ENCODE assay signal across 9 cellular contexts in genomic region chr5:180313677-180314076, GRCh38. TPM values are rescaled to one million over a fixed set of nuclear protein-coding genes. Genes with fewer than 3 reads are reported as not detected.
A peak's percentile ranks its signal among the peaks of the same experiment; 100 is the strongest.
DNase-seq lines count a peak whose midpoint lies in the region; ATAC-seq and TF ChIP-seq lines count a peak whose summit lies in the region.
"Had no signal": no experiment of that assay in that cellular context is flagged by ENCODE, and none has a peak within 500 bp of the region (broad histone marks: within the 10 kb centered on the region; RNA-seq: fewer than 3 reads in every experiment).

No MANE protein-coding gene starts in this region.

- H3K27ac Mint-ChIP-seq in CD4-positive, alpha-beta memory T cell, result peak overlapping the region in 4 of 7 donors; percentile 61 to 85 (median 69)
- H3K27ac Mint-ChIP-seq in endothelial cell (ENCODE audit: unreplicated experiment) (no peak overlapping the region), endodermal cell (no peak overlapping the region)

- H3K9ac ChIP-seq in endodermal cell (ENCODE audit: extremely low read depth, low read length, poor library complexity, severe bottlenecking), result no peak overlapping the region

- H3K27me3 ChIP-seq in CD4-positive, alpha-beta memory T cell (ENCODE audit: insufficient read depth, low read length), result no peaks in the 10 kb centered on the region
- no peaks in the 10 kb centered on the region for H3K27me3 ChIP-seq in endodermal cell (ENCODE audit: control insufficient read depth, insufficient read depth, low read length, poor library complexity, severe bottlenecking)

- H3K27me3 Mint-ChIP-seq in CD4-positive, alpha-beta memory T cell, result peaks cover 2 to 3% of the 10 kb centered on the region in 2 donors
- peaks cover 3% of the 10 kb centered on the region for H3K27me3 Mint-ChIP-seq in endothelial cell (ENCODE audit: unreplicated experiment)
- H3K27me3 Mint-ChIP-seq in endodermal cell (ENCODE audit: insufficient read depth), result no peaks in the 10 kb centered on the region

- no peaks in the 10 kb centered on the region for H3K36me3 Mint-ChIP-seq in CD4-positive, alpha-beta memory T cell
- H3K36me3 Mint-ChIP-seq in endothelial cell (ENCODE audit: low read depth, unreplicated experiment), result peaks cover 3% of the 10 kb centered on the region
- H3K36me3 Mint-ChIP-seq in endodermal cell (ENCODE audit: low read depth), result peaks cover 32% of the 10 kb centered on the region

- TF ChIP-seq CTCF in endothelial cell (IDR thresholded peaks at IDR 0.05; ENCODE audit: unreplicated experiment) (no peak), endodermal cell (conservative IDR thresholded peaks at IDR 0.05) (no peak)

- intact Hi-C loops in CD4-positive, alpha-beta memory T cell (cut with micrococcal nuclease), result loop anchor here (10.0 kb wide), 1 partner anchor 109 kb away; the partner anchor contains the start of gene RASGEF1C

- peak overlapping the region; percentile 46 for H3K27ac ChIP-seq in CD4-positive, alpha-beta memory T cell (ENCODE audit: low read depth, low read length)
- H3K27ac ChIP-seq in endodermal cell (ENCODE audit: low read depth, low read length), result no peak overlapping the region

- H3K4me1 ChIP-seq in CD4-positive, alpha-beta memory T cell (ENCODE audit: insufficient read depth, low read length), result no peaks in the 10 kb centered on the region
- H3K4me1 ChIP-seq in endodermal cell (ENCODE audit: control insufficient read depth, insufficient read depth, low read length), result no peaks in the 10 kb centered on the region

- no peak overlapping the region for H3K4me3 ChIP-seq in CD4-positive, alpha-beta memory T cell (ENCODE audit: low read length in 2 of 2)
- H3K4me3 ChIP-seq in endodermal cell (ENCODE audit: low read length), result no peak overlapping the region

- H3K9me3 Mint-ChIP-seq in CD4-positive, alpha-beta memory T cell, result peaks cover 0 to 2% (median 0%) of the 10 kb centered on the region in 8 donors
- no peaks in the 10 kb centered on the region for H3K9me3 Mint-ChIP-seq in endothelial cell (ENCODE audit: unreplicated experiment)
- H3K9me3 Mint-ChIP-seq in endodermal cell, result no peaks in the 10 kb centered on the region
- H3K9me3 Mint-ChIP-seq: neural crest cell had no signal

- H3K4me1 Mint-ChIP-seq in CD4-positive, alpha-beta memory T cell, result peaks cover 0 to 15% (median 4%) of the 10 kb centered on the region in 4 donors
- H3K4me1 Mint-ChIP-seq in endothelial cell (ENCODE audit: unreplicated experiment) (no peaks in the 10 kb centered on the region), endodermal cell (no peaks in the 10 kb centered on the region)
- H3K4me1 Mint-ChIP-seq: neural crest cell had no signal

- CTCF ChIA-PET in CD4-positive, alpha-beta memory T cell (lab: Charles Lee; ENCODE audit: partially characterized antibody), result interaction anchor here (0.6 to 4.5 kb wide), 6 partner anchors 8 to 36 kb away, joined by 3 to 130 read pairs (median 24); partner anchors contain the start of gene MAPK9

- no peaks in the 10 kb centered on the region for H3K9me3 ChIP-seq in CD4-positive, alpha-beta memory T cell (ENCODE audit: control insufficient read depth in 1 of 2, low read length in 2 of 2)
- no peaks in the 10 kb centered on the region for H3K9me3 ChIP-seq in endodermal cell (ENCODE audit: control insufficient read depth, low read length)

- ATAC-seq in HG03108 (IDR thresholded peaks at IDR 0.05; ENCODE audit: unreplicated experiment), result peak; percentile 89
- ATAC-seq in HG03039 (IDR thresholded peaks at IDR 0.05; ENCODE audit: unreplicated experiment), result no peak
- ATAC-seq in GM18873 (IDR thresholded peaks at IDR 0.05; ENCODE audit: low FRiP score, unreplicated experiment), result no peak

- H3K4me3 Mint-ChIP-seq in CD4-positive, alpha-beta memory T cell, result peak overlapping the region in 5 of 8 donors; percentile 68 to 82 (median 78)
- peak overlapping the region; percentile 71 for H3K4me3 Mint-ChIP-seq in endothelial cell (ENCODE audit: unreplicated experiment)
- no peak overlapping the region for H3K4me3 Mint-ChIP-seq in endodermal cell
- H3K4me3 Mint-ChIP-seq: neural crest cell had no signal

- WGBS in endodermal cell (ENCODE audit: insufficient coverage in 1 of 2, insufficient read length in 1 of 2), 2 experiments, result 97 to 98% methylated on average over 23 to 40 of the region's 40 CpGs

- H3K36me3 ChIP-seq in CD4-positive, alpha-beta memory T cell (ENCODE audit: insufficient read depth, low read length), result no peaks in the 10 kb centered on the region
- peaks cover 34% of the 10 kb centered on the region for H3K36me3 ChIP-seq in endodermal cell (ENCODE audit: control insufficient read depth, insufficient read depth, low read length)

- peak in 3 of 5 donors; percentile 50 to 67 (median 57) for DNase-seq in CD4-positive, alpha-beta memory T cell
- DNase-seq in SW480 (ENCODE audit: low spot score) (peak; percentile 98), endothelial cell (ENCODE audit: low spot score) (peak; percentile 59), renal cortical epithelial cell (ENCODE audit: low read depth) (peak; percentile 62), endodermal cell (no peak)

- POLR2A ChIA-PET in CD4-positive, alpha-beta memory T cell (lab: Charles Lee; ENCODE audit: partially characterized antibody), result interaction anchor here (1.5 kb wide), 1 partner anchor 21 kb away, joined by 5 read pairs; no protein-coding TSS in a partner anchor

RNA-seq across cellular contexts. Expression of gene MAPK9, which starts 21.8 kb away (rescaled TPM):
- 10 to 100 TPM; 39.1 TPM for total RNA-seq in CD4-positive, alpha-beta memory T cell
- 10 to 100 TPM; 21.8 to 31.1 TPM for polyA plus RNA-seq in CD4-positive, alpha-beta memory T cell
- total RNA-seq in endothelial cell (ENCODE audit: unreplicated experiment) (51.5 TPM), renal cortical epithelial cell (31.3 and 32.3 TPM in 2 replicates), endodermal cell (10 to 100 TPM; 45.6 to 51.8 TPM)
- polyA plus RNA-seq in endodermal cell (2013, experiment 1 of 2), result 27.7 TPM
- 26.4 TPM for polyA plus RNA-seq in endodermal cell (2013, experiment 2 of 2)

RNA-seq across cellular contexts. Expression of gene GFPT2, which starts 39.5 kb away (rescaled TPM):
- under 1 TPM; 0.12 to 1.00 TPM for total RNA-seq in CD4-positive, alpha-beta memory T cell
- under 1 TPM in 1 of 2 donors, not detected in 1; 0.13 TPM for polyA plus RNA-seq in CD4-positive, alpha-beta memory T cell
- total RNA-seq in endothelial cell (ENCODE audit: unreplicated experiment) (10.1 TPM), renal cortical epithelial cell (2.6 and 10.2 TPM in 2 replicates), endodermal cell (10 to 100 TPM; 19.5 to 37.3 TPM)
- 26.7 TPM for polyA plus RNA-seq in endodermal cell (2013, experiment 1 of 2)
- polyA plus RNA-seq in endodermal cell (2013, experiment 2 of 2), result 23.6 TPM

Comparison
In these comparisons a context has a peak if more than half of its experiments do, and no peak if none do; other contexts are left out.
1. H3K27ac Mint-ChIP-seq: peak in CD4-positive, alpha-beta memory T cell (4 of 7); none in endothelial cell (single experiment) and endodermal cell (single experiment).